ENCODE assay signal across 26 cellular contexts in genomic region chr7:18450021-18450420, GRCh38. TPM values are rescaled to one million over a fixed set of nuclear protein-coding genes. Genes with fewer than 3 reads are reported as not detected.
DNase-seq lines count a peak whose midpoint lies in the region; ATAC-seq and TF ChIP-seq lines count a peak whose summit lies in the region.
"Had no signal": no experiment of that assay in that cellular context is flagged by ENCODE, and none has a peak within 500 bp of the region (broad histone marks: within the 10 kb centered on the region; RNA-seq: fewer than 3 reads in every experiment).

No MANE protein-coding gene starts in this region.

- peaks cover 0 to 4% (median 0%) of the 10 kb centered on the region in 3 donors for H3K9me3 Mint-ChIP-seq in T-cell
- H3K9me3 Mint-ChIP-seq: CD8-positive, alpha-beta T cell; HFFc6 had no signal

- no peaks in the 10 kb centered on the region for H4K20me1 ChIP-seq in GM23248 (ENCODE audit: insufficient read depth)

- H3K4me2 ChIP-seq in GM23248 (ENCODE audit: unreplicated experiment), result no peak overlapping the region
- H3K4me2 ChIP-seq: SK-N-SH had no signal

- H3K9ac ChIP-seq in GM23248 (no peak overlapping the region), adipocyte (ENCODE audit: low read length) (no peak overlapping the region)
- H3K9ac ChIP-seq: SK-N-SH had no signal

- H3K27me3 ChIP-seq in GM23248 (replicated peaks; ENCODE audit: insufficient read depth), result no peaks in the 10 kb centered on the region
- H3K27me3 ChIP-seq in adipocyte (replicated peaks; ENCODE audit: control insufficient read depth, insufficient read depth, low read length), result no peaks in the 10 kb centered on the region

- H2AFZ ChIP-seq in GM23248, result no peak overlapping the region

- H3K27me3 Mint-ChIP-seq in T-cell, result no peaks in the 10 kb centered on the region
- H3K27me3 Mint-ChIP-seq: B cell had no signal

- no peaks in the 10 kb centered on the region for H3K36me3 Mint-ChIP-seq in T-cell
- H3K36me3 Mint-ChIP-seq: CD8-positive, alpha-beta T cell had no signal

- no peaks in the 10 kb centered on the region for H3K36me3 ChIP-seq in GM23248 (ENCODE audit: low read depth)
- no peaks in the 10 kb centered on the region for H3K36me3 ChIP-seq in adipocyte (ENCODE audit: control insufficient read depth, insufficient read depth, low read length, severe bottlenecking)
- H3K36me3 ChIP-seq: HAP-1 had no signal

- H3K9me3 ChIP-seq in GM23248 (ENCODE audit: low read depth), result no peaks in the 10 kb centered on the region
- no peaks in the 10 kb centered on the region for H3K9me3 ChIP-seq in adipocyte (ENCODE audit: control insufficient read depth, low read length)
- H3K9me3 ChIP-seq: HAP-1 had no signal

- H3K4me3 Mint-ChIP-seq in T-cell, result no peak overlapping the region
- H3K4me3 Mint-ChIP-seq: B cell; CD8-positive, alpha-beta T cell; HFFc6 had no signal

- H3K4me3 ChIP-seq in GM23248, result no peak overlapping the region
- H3K4me3 ChIP-seq in adipocyte (ENCODE audit: low read length), result no peak overlapping the region
- H3K4me3 ChIP-seq: HAP-1 had no signal

- DNase-seq in GM23248, result peak; percentile 9
- peak; percentile 31 for DNase-seq in adipocyte (ENCODE audit: low read depth)
- peak; percentile 61 for DNase-seq in fibroblast of gingiva (ENCODE audit: low read depth)
- no peak for DNase-seq in GM10266 (ENCODE audit: extremely low spot score)
- DNase-seq in T-cell, result no peak
- DNase-seq: Calu3; CD8-positive, alpha-beta T cell; DMS79 treated with DMSO at 0.1 percent for 48 hours; GF-D8; HFFc6; KBM-7; MV-4-11; NCI-H1105; NCI-H1436 treated with DMSO at 0.1 percent for 48 hours; NCI-H187 treated with DMSO at 0.1 percent for 48 hours; NCI-H2171 treated with DMSO at 0.1 percent for 48 hours; NCI-H524 treated with DMSO at 0.1 percent for 48 hours; NCI-H774; SIG-M5; SK-N-SH; SW 1271 had no signal

- H3K79me2 ChIP-seq in GM23248 (ENCODE audit: insufficient read depth), result no peaks in the 10 kb centered on the region

- in situ Hi-C loops in GM23248 (cut with MboI), result no loop called here

- H3K27ac ChIP-seq in GM23248, result no peak overlapping the region
- H3K27ac ChIP-seq: C4-2B had no signal

- CTCF ChIA-PET in T-cell (lab: Charles Lee), result interaction anchor here in 1 of 2 donors (0.6 kb wide), 1 partner anchor 10 kb away, joined by 7 read pairs; no protein-coding TSS in a partner anchor

- no peaks in the 10 kb centered on the region for H3F3A ChIP-seq in GM23248 (ENCODE audit: insufficient read depth)

- no peaks in the 10 kb centered on the region for H3K4me1 Mint-ChIP-seq in T-cell

- ATAC-seq in HG03095 (IDR thresholded peaks at IDR 0.05; ENCODE audit: unreplicated experiment) (no peak), GM21737 (IDR thresholded peaks at IDR 0.05; ENCODE audit: unreplicated experiment) (no peak), T-cell (replicated peaks in 1 of 4) (no peak)
- ATAC-seq: CD8-positive, alpha-beta T cell had no signal

- POLR2A ChIA-PET in T-cell (lab: Charles Lee), result interaction anchor here in 1 of 2 donors (0.5 kb wide), 1 partner anchor 342 kb away, joined by 3 read pairs; no protein-coding TSS in a partner anchor

- TF ChIP-seq CTCF in GM10266 (IDR thresholded peaks at IDR 0.05; ENCODE audit: control insufficient read depth, insufficient read depth, low read depth, missing control alignments), result no peak

- H3K4me1 ChIP-seq in GM23248 (ENCODE audit: insufficient read depth) (no peaks in the 10 kb centered on the region), adipocyte (ENCODE audit: control insufficient read depth, insufficient read depth, low read length) (peaks cover 9% of the 10 kb centered on the region)

- no peak overlapping the region for H3K27ac Mint-ChIP-seq in T-cell
- H3K27ac Mint-ChIP-seq: B cell; CD8-positive, alpha-beta T cell; HFFc6 had no signal

- no peaks in the 10 kb centered on the region; the same call in 1 of the 2 replicates for H3K9me2 ChIP-seq in GM23248 (ENCODE audit: insufficient read depth)
- H3K9me2 ChIP-seq: SK-N-SH had no signal

RNA-seq across cellular contexts. Expression of gene HDAC9, which starts 45.5 kb away (rescaled TPM):
- total RNA-seq in GM23248 (2014; rRNA removed; shearing (Covaris generic)), result 1.6 and 2.1 TPM in 2 replicates
- polyA plus RNA-seq in GM23248 (2016; fragmentation: Nextera tagmentation; extraction: Ambion mirVana), result 1.5 and 1.6 TPM in 2 replicates
- 1 to 10 TPM; 2.8 to 6.7 (median 4.7) TPM for total RNA-seq in T-cell

Comparison
In these comparisons a context has a peak if more than half of its experiments do, and no peak if none do; other contexts are left out.
1. DNase-seq: peak in GM23248 (single experiment), adipocyte (single experiment) and fibroblast of gingiva (single experiment); none in GM10266 (single experiment) and T-cell (0 of 34).